Comparison of ENCODE assay signal across 8 cellular contexts in the genomic region with DNA sequence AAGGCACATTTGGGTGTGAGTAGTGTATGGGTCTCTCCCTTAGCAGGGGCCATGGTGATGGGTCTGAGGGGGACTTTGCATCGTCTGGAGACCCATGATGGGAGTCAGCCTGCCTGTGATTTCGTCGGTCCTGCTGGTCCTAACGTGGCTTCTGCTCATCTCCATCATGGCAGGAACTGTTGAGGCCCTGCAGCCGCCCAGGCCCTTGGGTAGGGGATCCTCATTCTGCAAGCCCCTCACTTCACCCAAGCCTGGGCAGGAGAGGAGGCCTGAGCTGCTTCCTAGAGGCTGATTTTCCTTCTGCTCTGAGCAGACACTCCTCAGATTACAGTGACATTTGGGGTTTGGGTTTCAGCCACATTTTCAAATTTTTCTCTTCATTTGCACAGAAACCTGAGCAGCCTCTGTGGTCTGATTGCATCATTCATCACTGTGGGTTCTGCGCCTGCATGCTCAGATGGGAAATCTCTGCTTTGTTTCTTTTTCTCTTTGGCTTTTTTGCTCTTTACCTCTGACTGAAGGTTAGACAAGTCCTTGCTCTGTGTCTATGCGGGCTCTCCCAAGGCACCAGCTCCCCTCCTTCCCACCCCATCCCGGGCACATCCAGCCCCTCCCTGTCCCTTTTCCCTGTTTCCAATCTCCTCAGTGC.
DNase-seq lines count a peak whose midpoint lies in the region; ATAC-seq and TF ChIP-seq lines count a peak whose summit lies in the region.

No MANE protein-coding gene starts in this region.

- no peaks in the 10 kb centered on the region for H3K36me3 ChIP-seq in spleen

- no peak overlapping the region for H3K4me3 ChIP-seq in spleen

- H3K4me1 ChIP-seq in spleen, result peaks cover 0 to 14% (median 0%) of the 10 kb centered on the region in 6 donors

- DNase-seq in KBM-7 (peak; percentile 67), astrocyte of the hippocampus (ENCODE audit: low read depth, low spot score) (peak; percentile 94), spleen (peak; percentile 56), putamen (ENCODE audit: low spot score) (no peak), globus pallidus (ENCODE audit: low spot score) (no peak), substantia nigra (lab: John Stamatoyannopoulos, UW) (no peak)

- no peaks in the 10 kb centered on the region for H3K27me3 ChIP-seq in spleen (replicated peaks in 1 of 7)

- ATAC-seq in GM18511 (IDR thresholded peaks at IDR 0.05; ENCODE audit: unreplicated experiment) (peak; percentile 92), GM21786 (IDR thresholded peaks at IDR 0.05; ENCODE audit: unreplicated experiment) (peak; percentile 87)

- no peak for TF ChIP-seq CTCF in spleen (IDR thresholded peaks at IDR 0.05 in 8 of 11, conservative IDR thresholded peaks at IDR 0.05 in 3 of 11)

- H3K27ac ChIP-seq in spleen (no peak overlapping the region), substantia nigra (ENCODE audit: low read depth, low read length, poor library complexity, severe bottlenecking) (no peak overlapping the region)

- intact Hi-C loops in spleen (cut with DNase I; ENCODE audit: low total_unique reads), result no loop called here

- in situ Hi-C loops in KBM-7 (cut with MboI; ENCODE audit: low pct_unique_long_range_greater_than_20kb, low sequenced_read_pairs), result no loop called here

- no peaks in the 10 kb centered on the region for H3K9me3 ChIP-seq in spleen

- WGBS in spleen, 5 donors, result 68 to 76% (median 73%) methylated on average over 8 of the region's 8 CpGs

- TF ChIP-seq POLR2A in spleen (IDR thresholded peaks at IDR 0.05), result no peak

Comparison
In these comparisons a context has a peak if more than half of its experiments do, and no peak if none do; other contexts are left out.
1. DNase-seq: peak in KBM-7 (single experiment), astrocyte of the hippocampus (single experiment) and spleen (single experiment); none in putamen (single experiment), globus pallidus (single experiment) and substantia nigra (0 of 49).